18 cellular contexts compared by ENCODE assay signal in genomic region chr3:138234401-138235179, GRCh38. TPM values are rescaled to one million over a fixed set of nuclear protein-coding genes. Genes with fewer than 3 reads are reported as not detected.
DNase-seq lines count a peak whose midpoint lies in the region; ATAC-seq and TF ChIP-seq lines count a peak whose summit lies in the region.
"Had no signal": no experiment of that assay in that cellular context is flagged by ENCODE, and none has a peak within 500 bp of the region (broad histone marks: within the 10 kb centered on the region; RNA-seq: fewer than 3 reads in every experiment).

No MANE protein-coding gene starts in this region.

- no peaks in the 10 kb centered on the region for H3K9me2 ChIP-seq in Loucy (replicated peaks; ENCODE audit: low read depth, low read length)
- H3K9me2 ChIP-seq in PC-9 (ENCODE audit: insufficient read depth): no peaks in the 10 kb centered on the region

- H2AFZ ChIP-seq in Loucy (ENCODE audit: low read length) (no peak overlapping the region), PC-9 (no peak overlapping the region)

- in situ Hi-C loops in astrocyte of the cerebellum (cut with HindIII; ENCODE audit: low sequenced_read_pairs): no loop called here

- H3K9ac ChIP-seq in Loucy (ENCODE audit: low read depth, low read length, poor library complexity, severe bottlenecking): no peak overlapping the region

- H3F3A ChIP-seq in Loucy (ENCODE audit: low read depth) (peaks cover 5% of the 10 kb centered on the region), PC-9 (ENCODE audit: insufficient read depth, low read depth) (no peaks in the 10 kb centered on the region)

- H3K4me1 ChIP-seq in Loucy (ENCODE audit: insufficient read depth, low read length, poor library complexity, severe bottlenecking): peaks cover 14% of the 10 kb centered on the region
- H3K4me1 ChIP-seq in PC-9 (replicated peaks; ENCODE audit: insufficient read depth): no peaks in the 10 kb centered on the region
- H3K4me1 ChIP-seq in vagina: no peaks in the 10 kb centered on the region
- H3K4me1 ChIP-seq: psoas muscle had no signal

- BruUV-seq in PC-9 (replicated peaks; lab: Mats Ljungman, UMichigan): no TSS peak

- peaks cover 79% of the 10 kb centered on the region for H3K36me3 ChIP-seq in Loucy (ENCODE audit: insufficient read depth, low read length)
- H3K36me3 ChIP-seq in PC-9 (ENCODE audit: low read depth): peaks cover 23% of the 10 kb centered on the region
- peaks cover 0 to 55% of the 10 kb centered on the region in 2 donors for H3K36me3 ChIP-seq in vagina

- H3K27ac Mint-ChIP-seq in activated naive CD4-positive, alpha-beta T cell treated with anti-CD3 and anti-CD28 coated beads, Interleukin-2, amount 50 U/mL, for 72 hours: peak overlapping the region in 1 of 2 donors; percentile 85
- H3K27ac Mint-ChIP-seq: activated naive CD4-positive, alpha-beta T cell treated with anti-CD3 and anti-CD28 coated beads for 36 hours had no signal

- H3K27me3 ChIP-seq in Loucy (ENCODE audit: insufficient read depth, low read length, poor library complexity, severe bottlenecking) (no peaks in the 10 kb centered on the region), PC-9 (ENCODE audit: insufficient read depth, low read depth) (no peaks in the 10 kb centered on the region), vagina (no peaks in the 10 kb centered on the region)

- H3K79me2 ChIP-seq in Loucy (ENCODE audit: insufficient read depth, low read length) (no peaks in the 10 kb centered on the region), PC-9 (ENCODE audit: low read depth) (no peaks in the 10 kb centered on the region)

- peak; percentile 61 to 87 for ATAC-seq in activated naive CD4-positive, alpha-beta T cell treated with anti-CD3 and anti-CD28 coated beads, Interleukin-2, amount 50 U/mL, for 72 hours
- peak; percentile 81 for ATAC-seq in stimulated activated naive CD8-positive, alpha-beta T cell treated with anti-CD3 and anti-CD28 coated beads, Interleukin-15, Interleukin-2, amounts not matched to agents 100 U/mL and 50 U/mL, for 24 hours
- ATAC-seq: left ventricle myocardium superior, psoas muscle had no signal

- no peaks in the 10 kb centered on the region for H3K9me3 Mint-ChIP-seq in activated naive CD4-positive, alpha-beta T cell treated with anti-CD3 and anti-CD28 coated beads, Interleukin-2, amount 50 U/mL, for 72 hours
- H3K9me3 Mint-ChIP-seq: activated naive CD4-positive, alpha-beta T cell treated with anti-CD3 and anti-CD28 coated beads for 36 hours; naive B cell had no signal

- POLR2A ChIA-PET in PC-9 (lab: Charles Lee; ENCODE audit: unreplicated experiment): no interaction called here

- no peak for TF ChIP-seq POLR2A in vagina (IDR thresholded peaks at IDR 0.05)

- H3K36me3 Mint-ChIP-seq in activated naive CD4-positive, alpha-beta T cell treated with anti-CD3 and anti-CD28 coated beads, Interleukin-2, amount 50 U/mL, for 72 hours: peaks cover 0 to 17% of the 10 kb centered on the region in 2 donors

- DNase-seq in activated naive CD4-positive, alpha-beta T cell treated with anti-CD3 and anti-CD28 coated beads, Interleukin-2, amount 50 U/mL, for 72 hours (ENCODE audit: low spot score in 2 of 2): no peak
- no peak for DNase-seq in activated naive CD4-positive, alpha-beta T cell (lab: John Stamatoyannopoulos, UW)
- DNase-seq in astrocyte of the cerebellum (ENCODE audit: low read depth) (peak; percentile 55), occipital lobe (lab: John Stamatoyannopoulos, UW) (no peak), PC-9 (no peak), vagina (ENCODE audit: extremely low spot score in 2 of 2) (no peak)
- no peak for DNase-seq in stimulated activated naive CD8-positive, alpha-beta T cell treated with anti-CD3 and anti-CD28 coated beads, Interleukin-15, Interleukin-2, amounts not matched to agents 100 U/mL and 50 U/mL, for 24 hours
- DNase-seq: activated naive CD4-positive, alpha-beta T cell treated with anti-CD3 and anti-CD28 coated beads for 36 hours; central memory CD4-positive, alpha-beta T cell; foreskin melanocyte; left ventricle myocardium superior; naive B cell; NCI-H1694; NCI-H524; OCI-M1; psoas muscle had no signal

- TF ChIP-seq CTCF in Loucy (conservative IDR thresholded peaks at IDR 0.05; ENCODE audit: low read length) (no peak), astrocyte of the cerebellum (IDR thresholded peaks at IDR 0.05; ENCODE audit: low read depth, low read length, missing control alignments) (no peak), PC-9 (conservative IDR thresholded peaks at IDR 0.05) (no peak), vagina (IDR thresholded peaks at IDR 0.05) (no peak)

- H3K9me3 ChIP-seq in Loucy (ENCODE audit: insufficient read depth, low read depth, low read length) (no peaks in the 10 kb centered on the region), PC-9 (ENCODE audit: insufficient read depth, low read depth) (no peaks in the 10 kb centered on the region), vagina (no peaks in the 10 kb centered on the region)
- H3K9me3 ChIP-seq: psoas muscle had no signal

- intact Hi-C loops in PC-9 (cut with micrococcal nuclease; ENCODE audit: unreplicated experiment): no loop called here
- intact Hi-C loops in vagina (cut with DNase I): no loop called here

- CTCF ChIA-PET in PC-9 (lab: Charles Lee): no interaction called here

- no peak overlapping the region for H3K27ac ChIP-seq in PC-9
- H3K27ac ChIP-seq in vagina: no peak overlapping the region
- H3K27ac ChIP-seq: HL-60, psoas muscle had no signal

- peaks cover 5% of the 10 kb centered on the region for H4K20me1 ChIP-seq in Loucy (ENCODE audit: insufficient read depth, low read length, poor library complexity, severe bottlenecking)
- no peaks in the 10 kb centered on the region for H4K20me1 ChIP-seq in PC-9 (ENCODE audit: insufficient read depth)

- H3K4me3 ChIP-seq in Loucy (ENCODE audit: low read length, poor library complexity, severe bottlenecking) (no peak overlapping the region), astrocyte of the cerebellum (ENCODE audit: low read depth, low read length) (no peak overlapping the region), PC-9 (no peak overlapping the region), vagina (no peak overlapping the region)
- H3K4me3 ChIP-seq: psoas muscle had no signal

- H3K4me2 ChIP-seq in Loucy (ENCODE audit: low read depth, low read length, poor library complexity, severe bottlenecking) (peak overlapping the region; percentile 6), PC-9 (no peak overlapping the region)

RNA-seq across cellular contexts. Expression of gene ARMC8, which starts 47.5 kb away (rescaled TPM):
- total RNA-seq in activated naive CD4-positive, alpha-beta T cell treated with anti-CD3 and anti-CD28 coated beads, Interleukin-2, amount 50 U/mL, for 72 hours: 10 to 100 TPM; 38.3 to 39.0 TPM
- total RNA-seq in occipital lobe (85.6 TPM), PC-9 (2021) (32.2 and 32.4 TPM in 2 replicates), vagina (55.0 TPM)

RNA-seq across cellular contexts. Expression of gene DBR1, which starts 59.9 kb away (rescaled TPM):
- total RNA-seq in activated naive CD4-positive, alpha-beta T cell treated with anti-CD3 and anti-CD28 coated beads, Interleukin-2, amount 50 U/mL, for 72 hours: 10 to 100 TPM; 22.0 to 29.2 TPM
- total RNA-seq in occipital lobe (38.8 TPM), PC-9 (2021) (17.4 and 18.4 TPM in 2 replicates), vagina (8.6 TPM)
